Comparison of ENCODE assay signal across 15 cellular contexts in the genomic region with DNA sequence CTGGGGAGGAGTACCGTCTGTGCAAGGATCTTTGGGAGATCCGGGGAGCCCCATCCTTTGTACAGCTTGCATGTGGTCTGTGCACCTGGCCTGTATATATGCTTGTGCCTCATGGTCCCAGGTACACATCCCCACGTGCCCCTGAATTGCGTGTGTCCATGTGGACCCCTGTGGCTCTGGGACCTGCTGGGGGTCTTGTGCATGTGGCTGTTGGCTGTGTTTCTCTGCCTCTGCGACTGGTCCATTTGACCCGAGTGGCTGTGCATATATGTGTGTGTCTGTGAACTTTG. TPM values are rescaled to one million over a fixed set of nuclear protein-coding genes. Genes with fewer than 3 reads are reported as not detected.
DNase-seq lines count a peak whose midpoint lies in the region; ATAC-seq, FAIRE-seq and TF ChIP-seq lines count a peak whose summit lies in the region.
"Had no signal": no experiment of that assay in that cellular context is flagged by ENCODE, and none has a peak within 500 bp of the region (broad histone marks: within the 10 kb centered on the region; RNA-seq: fewer than 3 reads in every experiment).

No MANE protein-coding gene starts in this region.

- peaks cover 33 to 51% (median 48%) of the 10 kb centered on the region in 3 donors for H3K4me1 Mint-ChIP-seq in CD8-positive, alpha-beta memory T cell
- H3K4me1 Mint-ChIP-seq in activated CD8-positive, alpha-beta T cell treated with anti-CD3 and anti-CD28 coated beads, Interleukin-2, amount 10 ng/mL, durations not matched to agents 7 days and 5 days (ENCODE audit: low read depth): peaks cover 50% of the 10 kb centered on the region

- H3K4me1 ChIP-seq in A549 (peaks cover 53% of the 10 kb centered on the region), mesodermal cell (ENCODE audit: control insufficient read depth, insufficient read depth, low read length, poor library complexity, severe bottlenecking) (peaks cover 20% of the 10 kb centered on the region)
- peaks cover 33% of the 10 kb centered on the region for H3K4me1 ChIP-seq in CD8-positive, alpha-beta memory T cell (ENCODE audit: insufficient read depth, low read length)

- no peak for TF ChIP-seq POLR2A in A549 (IDR thresholded peaks at IDR 0.05; ENCODE audit: low read length)

- TF ChIP-seq RAD21 in A549 (conservative IDR thresholded peaks at IDR 0.05 in 1 of 2, IDR thresholded peaks at IDR 0.05 in 1 of 2): no peak

- CTCF ChIA-PET in A549 (lab: Yijun Ruan, JAX): interaction anchor here (0.5 to 20.6 kb wide), 7 partner anchors 8 to 78 kb away, joined by 3 to 271 read pairs (median 40); partner anchors contain the start of gene ZSWIM4
- CTCF ChIA-PET in CD8-positive, alpha-beta memory T cell (lab: Charles Lee): interaction anchor here (1.1 to 10.5 kb wide), 8 partner anchors 15 to 251 kb away, joined by 3 to 219 read pairs (median 26); partner anchors contain the start of gene ZSWIM4
- CTCF ChIA-PET in activated CD8-positive, alpha-beta T cell treated with anti-CD3 and anti-CD28 coated beads, Interleukin-2, amount 10 ng/mL, durations not matched to agents 7 days and 5 days (lab: Charles Lee): interaction anchor here (0.7 to 4.0 kb wide), 7 partner anchors 8 to 250 kb away, joined by 3 to 71 read pairs (median 18); partner anchors contain the start of gene ZSWIM4

- H3K27me3 ChIP-seq in CD8-positive, alpha-beta memory T cell (ENCODE audit: insufficient read depth, low read length, poor library complexity, severe bottlenecking): peaks cover 21% of the 10 kb centered on the region

- ATAC-seq in A549 (peak in 1 of 2 experiments; percentile 9; a peak in 3 of 6 replicates), GM21526 (IDR thresholded peaks at IDR 0.05; ENCODE audit: low FRiP score, unreplicated experiment) (no peak), HG03354 (IDR thresholded peaks at IDR 0.05; ENCODE audit: poor library complexity, severe bottlenecking, unreplicated experiment) (no peak)
- no peak for ATAC-seq in activated CD8-positive, alpha-beta T cell treated with anti-CD3 and anti-CD28 coated beads, Interleukin-2, amount 10 ng/mL, durations not matched to agents 7 days and 5 days
- ATAC-seq: Right ventricle myocardium inferior had no signal

- peaks cover 32 to 38% of the 10 kb centered on the region in 2 donors for H3K27me3 Mint-ChIP-seq in CD8-positive, alpha-beta memory T cell
- H3K27me3 Mint-ChIP-seq in activated CD8-positive, alpha-beta T cell treated with anti-CD3 and anti-CD28 coated beads, Interleukin-2, amount 10 ng/mL, durations not matched to agents 7 days and 5 days (ENCODE audit: low read depth): peaks cover 24% of the 10 kb centered on the region

- peak overlapping the region; percentile 75 to 89 (median 86) for H3K4me3 Mint-ChIP-seq in CD8-positive, alpha-beta memory T cell
- H3K4me3 Mint-ChIP-seq in activated CD8-positive, alpha-beta T cell treated with anti-CD3 and anti-CD28 coated beads, Interleukin-2, amount 10 ng/mL, durations not matched to agents 7 days and 5 days: peak overlapping the region; percentile 71

- no peak for TF ChIP-seq CTCF in A549 (IDR thresholded peaks at IDR 0.05)

- H3K27ac Mint-ChIP-seq in CD8-positive, alpha-beta memory T cell: peak overlapping the region in 7 of 8 donors; percentile 78 to 99 (median 83)
- peak overlapping the region; percentile 64 for H3K27ac Mint-ChIP-seq in activated CD8-positive, alpha-beta T cell treated with anti-CD3 and anti-CD28 coated beads, Interleukin-2, amount 10 ng/mL, durations not matched to agents 7 days and 5 days

- POLR2A ChIA-PET in A549 (lab: Yijun Ruan, JAX): interaction anchor here (3.5 kb wide), 1 partner anchor 29 kb away, joined by 37 read pairs; no protein-coding TSS in a partner anchor
- POLR2A ChIA-PET in CD8-positive, alpha-beta memory T cell (lab: Charles Lee): interaction anchor here (1.0 to 2.7 kb wide), 2 partner anchors 28 to 81 kb away, joined by 3 to 10 read pairs; no protein-coding TSS in a partner anchor
- POLR2A ChIA-PET in activated CD8-positive, alpha-beta T cell treated with anti-CD3 and anti-CD28 coated beads, Interleukin-2, amount 10 ng/mL, durations not matched to agents 7 days and 5 days (lab: Charles Lee): interaction anchor here (0.5 to 5.3 kb wide), 10 partner anchors 17 to 167 kb away, joined by 3 to 49 read pairs (median 4); partner anchors contain the start of genes C19orf53 and IL27RA

- peak overlapping the region; percentile 97 for H3K4me2 ChIP-seq in A549

- FAIRE-seq in A549 (lab: Jason Lieb, UNC): no peak

- peaks cover 0 to 3% (median 2%) of the 10 kb centered on the region in 3 donors for H3K36me3 Mint-ChIP-seq in CD8-positive, alpha-beta memory T cell
- no peaks in the 10 kb centered on the region for H3K36me3 Mint-ChIP-seq in activated CD8-positive, alpha-beta T cell treated with anti-CD3 and anti-CD28 coated beads, Interleukin-2, amount 10 ng/mL, durations not matched to agents 7 days and 5 days (ENCODE audit: low read depth)

- H3K9me3 ChIP-seq in A549 (no peaks in the 10 kb centered on the region), mesodermal cell (ENCODE audit: control insufficient read depth, low read length) (no peaks in the 10 kb centered on the region)
- no peaks in the 10 kb centered on the region for H3K9me3 ChIP-seq in CD8-positive, alpha-beta memory T cell (ENCODE audit: low read length)

- H3K9me3 Mint-ChIP-seq in CD8-positive, alpha-beta memory T cell: no peaks in the 10 kb centered on the region
- no peaks in the 10 kb centered on the region for H3K9me3 Mint-ChIP-seq in activated CD8-positive, alpha-beta T cell treated with anti-CD3 and anti-CD28 coated beads, Interleukin-2, amount 10 ng/mL, durations not matched to agents 7 days and 5 days (ENCODE audit: insufficient read depth)

- no peak for DNase-seq in A549 (ENCODE audit: low read depth in 1 of 2, low spot score in 1 of 2)
- DNase-seq in CD8-positive, alpha-beta memory T cell: no peak
- no peak for DNase-seq in activated CD8-positive, alpha-beta T cell treated with anti-CD3 and anti-CD28 coated beads, Interleukin-2, amount 10 ng/mL, durations not matched to agents 7 days and 5 days
- DNase-seq in superior temporal gyrus (ENCODE audit: extremely low spot score): no peak
- no peak for DNase-seq in DMS79 (lab: John Stamatoyannopoulos, UW)
- DNase-seq: COR-L47; effector CD4-positive, alpha-beta T cell; mesenchymal stem cell; NCI-H345 had no signal

- no peak for TF ChIP-seq EP300 in A549 (IDR thresholded peaks at IDR 0.05)

- 51% methylated on average over 5 of the region's 6 CpGs for WGBS in A549 (ENCODE audit: missing lambda C conversion rate)
- WGBS in mesodermal cell (ENCODE audit: insufficient coverage in 2 of 2), 2 experiments: 44 to 53% methylated on average over 5 to 6 of the region's 6 CpGs

- no peak overlapping the region for H3K4me3 ChIP-seq in A549
- no peak overlapping the region for H3K4me3 ChIP-seq in CD8-positive, alpha-beta memory T cell (ENCODE audit: low read length)
- peak overlapping the region; percentile 1 for H3K4me3 ChIP-seq in mesodermal cell (ENCODE audit: extremely low read depth, insufficient read depth, low read length, poor library complexity, severe bottlenecking)

- no peaks in the 10 kb centered on the region for H3K36me3 ChIP-seq in CD8-positive, alpha-beta memory T cell (ENCODE audit: insufficient read depth, low read length)
- no peaks in the 10 kb centered on the region for H3K36me3 ChIP-seq in mesodermal cell (ENCODE audit: control insufficient read depth, insufficient read depth, low read length)

- H3K27ac ChIP-seq in A549 (peak overlapping the region; percentile 36 to 96; a peak in 5 of 6 replicates), mesodermal cell (ENCODE audit: low read depth, low read length, severe bottlenecking) (no peak overlapping the region)
- H3K27ac ChIP-seq in CD8-positive, alpha-beta memory T cell (ENCODE audit: low read depth, low read length): no peak overlapping the region

RNA-seq across cellular contexts. Expression of gene NANOS3, which starts 12.8 kb away (rescaled TPM):
- polyA plus RNA-seq in A549 (2011; rRNA removed): 0.31 and 0.53 TPM in 2 replicates
- 0.79 and 1.8 TPM in 2 replicates for polyA plus RNA-seq in A549 (2012; cell fraction: cytosol; rRNA removed)
- 2.4 and 2.7 TPM in 2 replicates for polyA plus RNA-seq in A549 (2012; cell fraction: nucleus; rRNA removed)
- polyA plus RNA-seq in A549 (2017; fragmentation: RNase III; extraction: RNeasy Plus Mini Kit Qiagen cat#74134 plus additional on column Dnase treatment): 0.78 to 1.2 TPM (median 1.1 TPM) in 3 replicates
- polyA minus RNA-seq in A549 (2011; rRNA and poly(A)+ RNA removed): not detected in 2 replicates
- 1 to 10 TPM in 1 of 2 experiments, under 1 TPM in 1; 0.90 to 1.5 TPM for total RNA-seq in CD8-positive, alpha-beta memory T cell
- polyA plus RNA-seq in CD8-positive, alpha-beta memory T cell: not detected
- under 1 TPM; 0.60 to 0.90 TPM for total RNA-seq in activated CD8-positive, alpha-beta T cell treated with anti-CD3 and anti-CD28 coated beads, Interleukin-2, amount 10 ng/mL, durations not matched to agents 7 days and 5 days
- 3.8 TPM for polyA plus RNA-seq in mesodermal cell (2013, experiment 1 of 2)
- 2.2 TPM for polyA plus RNA-seq in mesodermal cell (2013, experiment 2 of 2)
- total RNA-seq: H4, skeletal muscle tissue had no signal

RNA-seq across cellular contexts. Expression of gene BRME1, which starts 41.7 kb away (rescaled TPM):
- polyA plus RNA-seq in A549 (2011; rRNA removed): 0.09 and 0.12 TPM in 2 replicates
- polyA plus RNA-seq in A549 (2012; cell fraction: cytosol; rRNA removed): 0.21 and 0.31 TPM in 2 replicates
- 0.92 and 1.1 TPM in 2 replicates for polyA plus RNA-seq in A549 (2012; cell fraction: nucleus; rRNA removed)
- 1.1 to 2.3 TPM (median 1.2 TPM) in 3 replicates for polyA plus RNA-seq in A549 (2017; fragmentation: RNase III; extraction: RNeasy Plus Mini Kit Qiagen cat#74134 plus additional on column Dnase treatment)
- 0.29 TPM in 2 replicates for polyA minus RNA-seq in A549 (2011; rRNA and poly(A)+ RNA removed)
- 1 to 10 TPM; 6.8 to 8.2 TPM for total RNA-seq in CD8-positive, alpha-beta memory T cell
- 3.5 TPM for polyA plus RNA-seq in CD8-positive, alpha-beta memory T cell
- total RNA-seq in activated CD8-positive, alpha-beta T cell treated with anti-CD3 and anti-CD28 coated beads, Interleukin-2, amount 10 ng/mL, durations not matched to agents 7 days and 5 days: 1 to 10 TPM; 4.2 to 5.0 TPM
- 1.9 TPM for polyA plus RNA-seq in mesodermal cell (2013, experiment 1 of 2)
- polyA plus RNA-seq in mesodermal cell (2013, experiment 2 of 2): 1.7 TPM

RNA-seq across cellular contexts. Expression of gene CC2D1A, which starts 41.8 kb away (rescaled TPM):
- 4.7 and 4.8 TPM in 2 replicates for polyA plus RNA-seq in A549 (2011; rRNA removed)
- 10.0 and 12.1 TPM in 2 replicates for polyA plus RNA-seq in A549 (2012; cell fraction: cytosol; rRNA removed)
- 28.8 and 38.8 TPM in 2 replicates for polyA plus RNA-seq in A549 (2012; cell fraction: nucleus; rRNA removed)
- 13.9 to 15.3 TPM (median 14.0 TPM) in 3 replicates for polyA plus RNA-seq in A549 (2017; fragmentation: RNase III; extraction: RNeasy Plus Mini Kit Qiagen cat#74134 plus additional on column Dnase treatment)
- 7.6 and 9.0 TPM in 2 replicates for polyA minus RNA-seq in A549 (2011; rRNA and poly(A)+ RNA removed)
- 10 to 100 TPM; 30.8 to 31.0 TPM for total RNA-seq in CD8-positive, alpha-beta memory T cell
- polyA plus RNA-seq in CD8-positive, alpha-beta memory T cell: 15.3 TPM
- 10 to 100 TPM; 27.8 to 28.9 TPM for total RNA-seq in activated CD8-positive, alpha-beta T cell treated with anti-CD3 and anti-CD28 coated beads, Interleukin-2, amount 10 ng/mL, durations not matched to agents 7 days and 5 days
- polyA plus RNA-seq in mesodermal cell (2013, experiment 1 of 2): 23.7 TPM
- polyA plus RNA-seq in mesodermal cell (2013, experiment 2 of 2): 18.6 TPM

Comparison
In these comparisons a context has a peak if more than half of its experiments do, and no peak if none do; other contexts are left out.
1. H3K27ac ChIP-seq: peak in A549 (2 of 2); none in CD8-positive, alpha-beta memory T cell (single experiment) and mesodermal cell (single experiment).